ENCODE assay signal across 8 cellular contexts in genomic region chr4:1856071-1856919, GRCh38. TPM values are rescaled to one million over a fixed set of nuclear protein-coding genes. Genes with fewer than 3 reads are reported as not detected.
DNase-seq lines count a peak whose midpoint lies in the region; ATAC-seq and TF ChIP-seq lines count a peak whose summit lies in the region.

LETM1 (minus strand) TSS chr4:1856156; CDS start chr4:1855950, 206 bp downstream.

- POLR2A ChIA-PET in activated B cell treated with CpG ODN at 0.5 μM for 24 hours (lab: Charles Lee): interaction anchor here (0.8 to 4.2 kb wide), 7 partner anchors 9 to 144 kb away, joined by 3 to 35 read pairs (median 4); partner anchors contain the start of genes NSD2, SLBP, TACC3 and TMEM129

- H3K9me3 Mint-ChIP-seq in activated B cell treated with CpG ODN at 0.5 μM for 24 hours: no peaks in the 10 kb centered on the region

- DNase-seq in AG08396 (ENCODE audit: low spot score) (peak; percentile 97), NCI-H2227 treated with DMSO at 0.1 percent for 48 hours (lab: John Stamatoyannopoulos, UW) (peak; percentile 64), activated B cell treated with CpG ODN at 0.5 μM for 24 hours (peak; percentile 90), caudate nucleus (lab: John Stamatoyannopoulos, UW) (peak; percentile 29 to 97 (median 94)), iris pigment epithelial cell (ENCODE audit: low read depth) (peak; percentile 97)
- peak; percentile 93 for DNase-seq in stimulated activated CD4-positive, alpha-beta T cell treated with anti-CD3 and anti-CD28 coated beads, Interleukin-12 subunit alpha, Interleukin-12 subunit beta, amount 100 ng/mL, for 4 hours

- ATAC-seq in GM18909 (IDR thresholded peaks at IDR 0.05; ENCODE audit: poor library complexity, unreplicated experiment): peak; percentile 89
- peak; percentile 90 for ATAC-seq in HG03175 (IDR thresholded peaks at IDR 0.05; ENCODE audit: unreplicated experiment)
- peak; percentile 95 for ATAC-seq in activated B cell treated with CpG ODN at 0.5 μM for 24 hours (ENCODE audit: low read depth)

- H3K4me3 Mint-ChIP-seq in activated B cell treated with CpG ODN at 0.5 μM for 24 hours: peak within 1 kb of the TSS; percentile 83

- CTCF ChIA-PET in activated B cell treated with CpG ODN at 0.5 μM for 24 hours (lab: Charles Lee): interaction anchor here (2.2 kb wide), 1 partner anchor 14 kb away, joined by 6 read pairs; no protein-coding TSS in a partner anchor

- peaks cover 9% of the 10 kb centered on the region for H3K36me3 Mint-ChIP-seq in activated B cell treated with CpG ODN at 0.5 μM for 24 hours (ENCODE audit: low read depth)

- TF ChIP-seq CTCF in activated B cell treated with CpG ODN at 0.5 μM for 24 hours (IDR thresholded peaks at IDR 0.05): no peak

- peaks cover 23% of the 10 kb centered on the region for H3K4me1 Mint-ChIP-seq in activated B cell treated with CpG ODN at 0.5 μM for 24 hours

- H3K27me3 Mint-ChIP-seq in activated B cell treated with CpG ODN at 0.5 μM for 24 hours: no peaks in the 10 kb centered on the region

- intact Hi-C loops in activated B cell treated with CpG ODN at 0.5 μM for 24 hours (cut with micrococcal nuclease): loop anchor here (1.0 to 5.0 kb wide), 7 partner anchors 14 to 509 kb away; partner anchors contain the start of genes NELFA, SLBP and UVSSA

- H3K27ac Mint-ChIP-seq in activated B cell treated with CpG ODN at 0.5 μM for 24 hours: peak within 1 kb of the TSS; percentile 75

- peak within 1 kb of the TSS; percentile 80 for H3K27ac ChIP-seq in caudate nucleus (ENCODE audit: low read depth, low read length)

RNA-seq across cellular contexts. Expression of gene LETM1, which starts in this region (rescaled TPM):
- total RNA-seq in activated B cell treated with CpG ODN at 0.5 μM for 24 hours: 52.5 and 60.3 TPM in 2 replicates

Comparison
In these comparisons a context has a peak if more than half of its experiments do, and no peak if none do; other contexts are left out.
1. Peak in every context shown above with its lines: DNase-seq, ATAC-seq and H3K27ac ChIP-seq.